Comparison of ENCODE assay signal across 1 cellular context in the genomic region with DNA sequence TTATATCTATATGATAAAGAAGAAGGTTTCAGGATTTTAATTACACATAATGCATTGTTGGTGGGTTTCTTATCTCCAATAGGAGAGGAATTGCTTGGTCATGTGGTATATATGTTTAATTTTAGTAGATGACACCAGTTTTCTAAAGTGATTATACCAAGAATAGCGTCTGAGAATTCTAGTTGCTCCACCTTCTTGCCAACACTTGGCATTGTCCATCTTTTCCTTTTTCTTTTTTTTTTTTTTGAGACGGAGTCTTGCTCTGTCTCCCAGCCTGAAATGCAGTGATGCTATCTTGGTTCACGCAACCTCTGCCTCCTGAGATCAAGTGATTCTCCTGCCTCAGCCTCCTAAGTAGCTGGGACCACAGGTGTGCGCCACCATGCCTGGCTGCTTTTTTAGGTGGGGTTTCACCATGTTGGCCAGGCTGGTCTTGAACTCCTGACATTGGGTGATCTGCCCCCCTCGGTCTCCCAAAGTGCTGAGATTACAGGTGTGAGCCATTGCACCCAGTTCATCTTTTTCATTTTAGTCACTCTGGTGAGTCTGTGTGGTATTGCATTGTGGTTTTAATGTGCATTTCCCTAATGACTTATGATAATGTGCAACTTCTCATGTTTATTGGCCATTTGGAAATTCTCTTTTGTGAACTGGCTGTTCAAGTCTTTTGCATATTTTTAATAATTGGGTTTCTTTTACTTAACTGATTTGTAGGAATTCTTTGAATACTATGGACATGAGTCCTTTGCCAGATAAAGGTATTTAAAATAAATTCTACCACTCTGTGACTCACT.
TF ChIP-seq lines count a peak whose summit lies in the region.

No MANE protein-coding gene starts in this region.

TF ChIP-seq in HepG2, 621 proteins besides CTCF, POLR2A, EP300 and RAD21:
- TF ChIP-seq ZNF614 (CRISPR knock-in tag; IDR thresholded peaks at IDR 0.05; ENCODE audit: borderline replicate concordance) (no peak), ZNF7 (CRISPR knock-in tag; IDR thresholded peaks at IDR 0.05) (peak; percentile 86)
